9 cellular contexts compared by ENCODE assay signal in the genomic region with DNA sequence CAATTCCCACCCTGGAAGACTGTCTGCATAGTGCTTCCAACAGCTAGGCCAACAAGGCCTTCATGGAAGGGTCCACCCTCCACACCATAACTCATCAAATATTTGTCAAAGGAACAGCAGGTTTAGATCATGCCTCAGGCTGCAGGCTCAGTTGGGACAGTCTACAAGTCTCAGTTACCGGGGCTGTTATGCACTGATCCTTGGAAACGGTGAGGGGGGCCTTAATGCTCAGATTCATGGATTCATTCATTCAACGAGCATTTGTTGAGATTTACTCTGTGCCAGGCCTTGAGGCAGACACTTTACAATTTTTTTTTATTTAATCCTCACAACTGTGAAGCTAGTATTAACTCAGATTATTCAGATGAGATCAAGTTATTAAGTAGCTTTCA. TPM values are rescaled to one million over a fixed set of nuclear protein-coding genes. Genes with fewer than 3 reads are reported as not detected.
"Had no signal": no experiment of that assay in that cellular context is flagged by ENCODE, and none has a peak within 500 bp of the region (broad histone marks: within the 10 kb centered on the region; RNA-seq: fewer than 3 reads in every experiment).

No MANE protein-coding gene starts in this region.

- DNase-seq: esophagus squamous epithelium; stimulated activated CD4-positive, alpha-beta T cell treated with anti-CD3 and anti-CD28 coated beads, Interleukin-2, amount 100 ng/mL, for 48 hours had no signal

- H3K27ac ChIP-seq: colonic mucosa, esophagus squamous epithelium, gastroesophageal sphincter, left ventricle myocardium inferior, transverse colon, uterus had no signal

- H3K36me3 ChIP-seq: colonic mucosa, esophagus squamous epithelium, gastroesophageal sphincter, left ventricle myocardium inferior, transverse colon, uterus had no signal

- H3K27me3 ChIP-seq: colonic mucosa, dorsolateral prefrontal cortex, transverse colon, uterus had no signal

- H3K9me3 ChIP-seq: colonic mucosa, esophagus squamous epithelium, gastroesophageal sphincter, left ventricle myocardium inferior, transverse colon, uterus had no signal

- H3K4me3 ChIP-seq: colonic mucosa, esophagus squamous epithelium, gastroesophageal sphincter, left ventricle myocardium inferior, transverse colon, uterus had no signal

- H3K4me1 ChIP-seq: colonic mucosa, uterus had no signal

RNA-seq across cellular contexts. Expression of a gene that starts 42.3 kb away (rescaled TPM):
- polyA plus RNA-seq: aorta had no signal
